ENCODE assay signal across 8 cellular contexts in genomic region chr20:3238616-3239025, GRCh38. TPM values are rescaled to one million over a fixed set of nuclear protein-coding genes. Genes with fewer than 3 reads are reported as not detected.
DNase-seq lines count a peak whose midpoint lies in the region; ATAC-seq and TF ChIP-seq lines count a peak whose summit lies in the region.

No MANE protein-coding gene starts in this region.

- H3K4me2 ChIP-seq in hepatocyte = peak overlapping the region; percentile 99
- peak overlapping the region; percentile 93 for H3K4me2 ChIP-seq in smooth muscle cell

- no peaks in the 10 kb centered on the region for H3K36me3 ChIP-seq in hepatocyte (replicated peaks; ENCODE audit: insufficient read depth, low read depth)
- H3K36me3 ChIP-seq in smooth muscle cell (ENCODE audit: low read depth) = no peaks in the 10 kb centered on the region

- H3K4me1 Mint-ChIP-seq in activated naive CD4-positive, alpha-beta T cell treated with anti-CD3 and anti-CD28 coated beads, Interleukin-2, amount 50 U/mL, for 24 hours = peaks cover 12% of the 10 kb centered on the region

- H4K20me1 ChIP-seq in hepatocyte (ENCODE audit: insufficient read depth, poor library complexity, severe bottlenecking) = no peaks in the 10 kb centered on the region
- H4K20me1 ChIP-seq in smooth muscle cell (ENCODE audit: low read depth) = no peaks in the 10 kb centered on the region

- peak overlapping the region; percentile 69 for H3K4me3 ChIP-seq in AG09309 (ENCODE audit: control insufficient read depth, low read depth, low read length)
- H3K4me3 ChIP-seq in hepatocyte = peak overlapping the region; percentile 94
- H3K4me3 ChIP-seq in smooth muscle cell = peak overlapping the region; percentile 68

- WGBS in hepatocyte (ENCODE audit: low lambda C conversion rate, missing lambda C conversion rate) = under 1% methylated on average over 34 of the region's 48 CpGs
- WGBS in smooth muscle cell (ENCODE audit: low lambda C conversion rate) = 1% methylated on average over 46 of the region's 48 CpGs

- H2AFZ ChIP-seq in hepatocyte = peak overlapping the region; percentile 94
- peak overlapping the region; percentile 54 for H2AFZ ChIP-seq in smooth muscle cell (ENCODE audit: low read depth)

- TF ChIP-seq CTCF in AG09309 (IDR thresholded peaks at IDR 0.05; ENCODE audit: control insufficient read depth, insufficient read depth, low read depth, low read length, missing control alignments) (no peak), hepatocyte (IDR thresholded peaks at IDR 0.05; ENCODE audit: poor library complexity) (no peak), smooth muscle cell (IDR thresholded peaks at IDR 0.05; ENCODE audit: borderline replicate concordance, insufficient read depth, poor library complexity, severe bottlenecking) (no peak)

- H3K4me3 Mint-ChIP-seq in activated naive CD4-positive, alpha-beta T cell treated with anti-CD3 and anti-CD28 coated beads, Interleukin-2, amount 50 U/mL, for 24 hours = peak overlapping the region; percentile 71

- peak; percentile 46 for ATAC-seq in GM19395 (IDR thresholded peaks at IDR 0.05; ENCODE audit: unreplicated experiment)

- no peak overlapping the region for H3K27ac Mint-ChIP-seq in activated naive CD4-positive, alpha-beta T cell treated with anti-CD3 and anti-CD28 coated beads, Interleukin-2, amount 50 U/mL, for 24 hours

- H3K27ac ChIP-seq in hepatocyte (no peak overlapping the region), smooth muscle cell (ENCODE audit: low read depth) (no peak overlapping the region)

- no peaks in the 10 kb centered on the region for H3F3A ChIP-seq in smooth muscle cell (ENCODE audit: low read depth)

- no peaks in the 10 kb centered on the region for H3K9me3 ChIP-seq in hepatocyte (ENCODE audit: low read depth)
- H3K9me3 ChIP-seq in smooth muscle cell (replicated peaks; ENCODE audit: low read depth) = no peaks in the 10 kb centered on the region

- peaks cover 53% of the 10 kb centered on the region for H3K27me3 ChIP-seq in hepatocyte
- peaks cover 47% of the 10 kb centered on the region for H3K27me3 ChIP-seq in smooth muscle cell (ENCODE audit: low read depth)

- H3K4me1 ChIP-seq in hepatocyte (ENCODE audit: insufficient read depth) (no peaks in the 10 kb centered on the region), smooth muscle cell (ENCODE audit: low read depth) (peaks cover 6% of the 10 kb centered on the region)

- no peaks in the 10 kb centered on the region for H3K79me2 ChIP-seq in hepatocyte
- H3K79me2 ChIP-seq in smooth muscle cell (ENCODE audit: low read depth) = no peaks in the 10 kb centered on the region

- H3K9me3 Mint-ChIP-seq in activated naive CD4-positive, alpha-beta T cell treated with anti-CD3 and anti-CD28 coated beads, Interleukin-2, amount 50 U/mL, for 24 hours = no peaks in the 10 kb centered on the region

- DNase-seq in AG09309 (ENCODE audit: low read depth) (no peak), NOMO-1 treated with dmso at 0.1 percent for 144 hours (lab: John Stamatoyannopoulos, UW; ENCODE audit: unreplicated experiment) (peak; percentile 6), hepatocyte (ENCODE audit: low spot score) (peak; percentile 41), smooth muscle cell (lab: John Stamatoyannopoulos, UW; ENCODE audit: unreplicated experiment) (no peak), OCI-M2 (lab: John Stamatoyannopoulos, UW; ENCODE audit: unreplicated experiment) (no peak), NCI-H526 treated with DMSO at 0.1 percent for 48 hours (lab: John Stamatoyannopoulos, UW) (no peak)

- H3K27me3 Mint-ChIP-seq in activated naive CD4-positive, alpha-beta T cell treated with anti-CD3 and anti-CD28 coated beads, Interleukin-2, amount 50 U/mL, for 24 hours = peaks cover 34% of the 10 kb centered on the region

- no peaks in the 10 kb centered on the region for H3K36me3 Mint-ChIP-seq in activated naive CD4-positive, alpha-beta T cell treated with anti-CD3 and anti-CD28 coated beads, Interleukin-2, amount 50 U/mL, for 24 hours

- H3K9me2 ChIP-seq in hepatocyte (replicated peaks; ENCODE audit: insufficient read depth) = no peaks in the 10 kb centered on the region

- H3K9ac ChIP-seq in smooth muscle cell (ENCODE audit: low read depth) = no peak overlapping the region

RNA-seq across cellular contexts. Expression of gene SLC4A11, which starts 0.4 kb away (rescaled TPM):
- total RNA-seq in hepatocyte (0.28 and 0.37 TPM in 2 replicates), smooth muscle cell (0.27 and 0.45 TPM in 2 replicates)
- polyA plus RNA-seq in hepatocyte (1.3 and 2.3 TPM in 2 replicates), smooth muscle cell (1.5 and 3.4 TPM in 2 replicates)

RNA-seq across cellular contexts. Expression of gene ITPA, which starts 29.3 kb away (rescaled TPM):
- total RNA-seq in hepatocyte = 27.8 and 33.5 TPM in 2 replicates
- 48.2 and 73.9 TPM in 2 replicates for polyA plus RNA-seq in hepatocyte
- total RNA-seq in smooth muscle cell = 18.9 and 20.4 TPM in 2 replicates
- 51.6 and 55.8 TPM in 2 replicates for polyA plus RNA-seq in smooth muscle cell

RNA-seq across cellular contexts. Expression of gene DDRGK1, which starts 34.1 kb away (rescaled TPM):
- total RNA-seq in hepatocyte (92.9 and 95.2 TPM in 2 replicates), smooth muscle cell (20.4 and 55.4 TPM in 2 replicates)
- polyA plus RNA-seq in hepatocyte (154 and 159 TPM in 2 replicates), smooth muscle cell (48.0 and 66.6 TPM in 2 replicates)

Comparison
In these comparisons a context has a peak if more than half of its experiments do, and no peak if none do; other contexts are left out.
1. DNase-seq: peak in NOMO-1 treated with dmso at 0.1 percent for 144 hours (single experiment) and hepatocyte (single experiment); none in AG09309 (single experiment), smooth muscle cell (single experiment), OCI-M2 (single experiment) and NCI-H526 treated with DMSO at 0.1 percent for 48 hours (single experiment).
2. Peak in every context shown above with its lines, with median percentiles within 50 percentile points of each other: H3K4me3 ChIP-seq.